Comparison of ENCODE assay signal across 8 cellular contexts in genomic region chr10:7787150-7787856, GRCh38.
DNase-seq lines count a peak whose midpoint lies in the region; ATAC-seq and TF ChIP-seq lines count a peak whose summit lies in the region.

No MANE protein-coding gene starts in this region.

- in situ Hi-C loops in ACHN (cut with HindIII; ENCODE audit: low pct_ligation_motif_present, low pct_unique_long_range_greater_than_20kb, low sequenced_read_pairs): no loop called here

- ATAC-seq in GM19043 (IDR thresholded peaks at IDR 0.05; ENCODE audit: low read depth, unreplicated experiment) (peak; percentile 2), HG03342 (IDR thresholded peaks at IDR 0.05; ENCODE audit: unreplicated experiment) (peak; percentile 4)

- DNase-seq in ACHN (peak; percentile 4), amniotic epithelial cell (ENCODE audit: low read depth) (peak; percentile 29), kidney glomerular epithelial cell (lab: John Stamatoyannopoulos, UW) (peak; percentile 18), tibial artery (no peak), GM19240 (ENCODE audit: insufficient read length, low spot score) (no peak), globus pallidus (ENCODE audit: low spot score) (no peak)

- H3K27me3 ChIP-seq in tibial artery: no peaks in the 10 kb centered on the region

- no peak for TF ChIP-seq CTCF in tibial artery (IDR thresholded peaks at IDR 0.05)

- intact Hi-C loops in tibial artery (cut with DNase I; ENCODE audit: low total_unique reads): no loop called here

- H3K9me3 ChIP-seq in tibial artery: no peaks in the 10 kb centered on the region

- H3K4me1 ChIP-seq in tibial artery: peaks cover 0 to 65% (median 35%) of the 10 kb centered on the region in 4 donors

- no peaks in the 10 kb centered on the region for H3K36me3 ChIP-seq in tibial artery

- H3K4me3 ChIP-seq in tibial artery: peak overlapping the region; percentile 65 to 100

- peak overlapping the region; percentile 74 to 87 for H3K27ac ChIP-seq in tibial artery

Comparison
In these comparisons a context has a peak if more than half of its experiments do, and no peak if none do; other contexts are left out.
1. DNase-seq: peak in ACHN (single experiment), amniotic epithelial cell (single experiment) and kidney glomerular epithelial cell (single experiment); none in tibial artery (0 of 2), GM19240 (single experiment) and globus pallidus (single experiment).